1 cellular context compared by ENCODE assay signal in the genomic region with DNA sequence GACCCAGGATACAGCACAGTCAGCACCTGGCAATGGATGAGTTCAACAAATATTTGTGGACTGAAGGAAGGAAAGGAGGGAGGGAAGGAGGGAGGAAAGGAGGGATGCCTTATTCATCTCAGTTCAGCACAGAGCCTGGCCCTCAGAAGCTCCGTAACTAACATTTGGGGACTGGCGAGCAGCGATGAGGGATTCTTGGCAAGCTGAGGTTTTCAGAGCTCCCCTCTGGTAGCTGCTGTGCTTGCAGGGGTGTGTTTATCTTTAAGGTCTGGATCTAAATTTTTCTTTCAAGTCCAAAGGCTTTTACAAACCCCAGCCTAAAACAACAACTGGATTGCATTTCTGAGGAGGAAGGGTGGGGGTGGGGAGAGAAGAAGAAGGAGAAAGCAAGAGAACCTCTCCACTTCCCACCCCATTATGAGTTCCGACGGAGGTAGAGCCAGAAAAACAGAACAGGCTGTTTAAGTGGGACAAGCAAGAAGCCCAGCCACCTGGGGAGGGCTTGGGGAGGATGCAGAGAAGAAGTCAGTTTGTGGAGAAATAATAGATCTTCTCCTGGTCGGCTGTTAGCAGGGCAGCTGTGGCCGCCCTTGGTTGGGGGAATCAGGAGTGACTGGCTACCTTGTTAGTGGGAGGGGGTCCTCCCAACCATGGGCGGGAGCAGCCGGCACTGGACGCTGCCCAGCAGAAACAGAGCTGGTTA.
TF ChIP-seq lines count a peak whose summit lies in the region.

No MANE protein-coding gene starts in this region.

TF ChIP-seq in WTC11, 78 proteins besides CTCF, POLR2A, EP300 and RAD21 (continued from another document):
- TF ChIP-seq, protein P1, sequence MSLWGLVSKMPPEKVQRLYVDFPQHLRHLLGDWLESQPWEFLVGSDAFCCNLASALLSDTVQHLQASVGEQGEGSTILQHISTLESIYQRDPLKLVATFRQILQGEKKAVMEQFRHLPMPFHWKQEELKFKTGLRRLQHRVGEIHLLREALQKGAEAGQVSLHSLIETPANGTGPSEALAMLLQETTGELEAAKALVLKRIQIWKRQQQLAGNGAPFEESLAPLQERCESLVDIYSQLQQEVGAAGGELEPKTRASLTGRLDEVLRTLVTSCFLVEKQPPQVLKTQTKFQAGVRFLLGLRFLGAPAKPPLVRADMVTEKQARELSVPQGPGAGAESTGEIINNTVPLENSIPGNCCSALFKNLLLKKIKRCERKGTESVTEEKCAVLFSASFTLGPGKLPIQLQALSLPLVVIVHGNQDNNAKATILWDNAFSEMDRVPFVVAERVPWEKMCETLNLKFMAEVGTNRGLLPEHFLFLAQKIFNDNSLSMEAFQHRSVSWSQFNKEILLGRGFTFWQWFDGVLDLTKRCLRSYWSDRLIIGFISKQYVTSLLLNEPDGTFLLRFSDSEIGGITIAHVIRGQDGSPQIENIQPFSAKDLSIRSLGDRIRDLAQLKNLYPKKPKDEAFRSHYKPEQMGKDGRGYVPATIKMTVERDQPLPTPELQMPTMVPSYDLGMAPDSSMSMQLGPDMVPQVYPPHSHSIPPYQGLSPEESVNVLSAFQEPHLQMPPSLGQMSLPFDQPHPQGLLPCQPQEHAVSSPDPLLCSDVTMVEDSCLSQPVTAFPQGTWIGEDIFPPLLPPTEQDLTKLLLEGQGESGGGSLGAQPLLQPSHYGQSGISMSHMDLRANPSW (CRISPR knock-in tag; conservative IDR thresholded peaks at IDR 0.05; ENCODE audit: low read depth) = no peak
- TF ChIP-seq PRRX2 (CRISPR knock-in tag; IDR thresholded peaks at IDR 0.05) (no peak), MLX (CRISPR knock-in tag; IDR thresholded peaks at IDR 0.05) (no peak), NFYB (CRISPR knock-in tag; conservative IDR thresholded peaks at IDR 0.05; ENCODE audit: low read depth) (no peak), EMX1 (CRISPR knock-in tag; IDR thresholded peaks at IDR 0.05) (no peak), MXD4 (CRISPR knock-in tag; IDR thresholded peaks at IDR 0.05; ENCODE audit: borderline replicate concordance) (no peak), ZNF138 (CRISPR knock-in tag; conservative IDR thresholded peaks at IDR 0.05) (no peak), ZNF416 (CRISPR knock-in tag; IDR thresholded peaks at IDR 0.05) (no peak), MYBL2 (CRISPR knock-in tag; IDR thresholded peaks at IDR 0.05) (no peak), KAT7 (CRISPR knock-in tag; IDR thresholded peaks at IDR 0.05; ENCODE audit: borderline replicate concordance) (no peak), ZNF423 (CRISPR knock-in tag; IDR thresholded peaks at IDR 0.05) (no peak), TEAD4 (CRISPR knock-in tag; IDR thresholded peaks at IDR 0.05) (no peak), ZBTB21 (CRISPR knock-in tag; IDR thresholded peaks at IDR 0.05; ENCODE audit: borderline replicate concordance) (no peak)
- TF ChIP-seq, protein P2, sequence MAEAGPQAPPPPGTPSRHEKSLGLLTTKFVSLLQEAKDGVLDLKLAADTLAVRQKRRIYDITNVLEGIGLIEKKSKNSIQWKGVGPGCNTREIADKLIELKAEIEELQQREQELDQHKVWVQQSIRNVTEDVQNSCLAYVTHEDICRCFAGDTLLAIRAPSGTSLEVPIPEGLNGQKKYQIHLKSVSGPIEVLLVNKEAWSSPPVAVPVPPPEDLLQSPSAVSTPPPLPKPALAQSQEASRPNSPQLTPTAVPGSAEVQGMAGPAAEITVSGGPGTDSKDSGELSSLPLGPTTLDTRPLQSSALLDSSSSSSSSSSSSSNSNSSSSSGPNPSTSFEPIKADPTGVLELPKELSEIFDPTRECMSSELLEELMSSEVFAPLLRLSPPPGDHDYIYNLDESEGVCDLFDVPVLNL (CRISPR knock-in tag; IDR thresholded peaks at IDR 0.05; ENCODE audit: borderline replicate concordance, low read depth) = no peak
- TF ChIP-seq, protein P3, sequence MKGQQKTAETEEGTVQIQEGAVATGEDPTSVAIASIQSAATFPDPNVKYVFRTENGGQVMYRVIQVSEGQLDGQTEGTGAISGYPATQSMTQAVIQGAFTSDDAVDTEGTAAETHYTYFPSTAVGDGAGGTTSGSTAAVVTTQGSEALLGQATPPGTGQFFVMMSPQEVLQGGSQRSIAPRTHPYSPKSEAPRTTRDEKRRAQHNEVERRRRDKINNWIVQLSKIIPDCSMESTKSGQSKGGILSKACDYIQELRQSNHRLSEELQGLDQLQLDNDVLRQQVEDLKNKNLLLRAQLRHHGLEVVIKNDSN (CRISPR knock-in tag; IDR thresholded peaks at IDR 0.05) = no peak
